ENCODE assay signal across 23 cellular contexts in the genomic region with DNA sequence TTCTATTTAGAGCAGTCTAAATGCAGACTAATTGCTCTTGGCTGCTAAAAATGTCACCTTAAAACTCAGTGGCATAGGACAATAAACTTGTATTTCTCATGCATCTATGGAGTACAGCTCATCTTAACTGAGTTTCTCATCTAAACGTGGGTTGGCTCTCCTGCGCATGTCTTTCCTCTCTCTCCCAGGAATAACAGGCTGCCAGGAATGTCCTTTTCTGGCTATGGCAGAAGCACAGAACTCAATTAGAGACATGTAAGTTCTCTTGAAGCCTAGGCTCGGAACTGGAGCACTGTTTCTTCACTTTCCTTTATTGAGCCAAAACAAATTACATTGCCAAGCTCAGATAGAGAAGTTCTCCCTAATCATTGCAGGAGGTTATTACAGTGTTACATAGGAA.
"Had no signal": no experiment of that assay in that cellular context is flagged by ENCODE, and none has a peak within 500 bp of the region (broad histone marks: within the 10 kb centered on the region; RNA-seq: fewer than 3 reads in every experiment).

No MANE protein-coding gene starts in this region.

- DNase-seq: colonic mucosa; dermis blood vessel endothelial cell; effector memory CD4-positive, alpha-beta T cell; foreskin keratinocyte; left colon; natural killer cell; pancreas; retina; sigmoid colon; stimulated activated CD4-positive, alpha-beta T cell treated with anti-CD3 and anti-CD28 coated beads, Interleukin-2, amount 100 ng/mL, for 24 hours; stimulated activated CD4-positive, alpha-beta T cell treated with anti-CD3 and anti-CD28 coated beads, Interleukin-4, amount 100 ng/mL, for 24 hours; stimulated activated naive CD4-positive, alpha-beta T cell treated with Interleukin-2 at 50 U/mL for 16 hours; substantia nigra; transverse colon; upper lobe of right lung; uterus had no signal

- H3K4me3 ChIP-seq: colonic mucosa, esophagus muscularis mucosa, gastroesophageal sphincter, heart left ventricle, hepatocyte, lung, pancreas, sigmoid colon, transverse colon, upper lobe of right lung, uterus had no signal

- H3K4me1 ChIP-seq: colonic mucosa, pancreas, transverse colon, upper lobe of right lung, uterus had no signal

- H3K27ac Mint-ChIP-seq: memory B cell; natural killer cell; stimulated activated effector memory CD8-positive, alpha-beta T cell treated with anti-CD3 and anti-CD28 coated beads, Interleukin-12 subunit alpha, Interleukin-12 subunit beta, amount 100 ng/mL, for 72 hours had no signal

- H3K36me3 ChIP-seq: colonic mucosa, esophagus muscularis mucosa, gastroesophageal sphincter, heart left ventricle, pancreas, sigmoid colon, transverse colon, upper lobe of right lung, uterus had no signal

- H3K27ac ChIP-seq: colonic mucosa, esophagus muscularis mucosa, foreskin keratinocyte, gastroesophageal sphincter, heart left ventricle, hepatocyte, pancreas, sigmoid colon, transverse colon, upper lobe of right lung, uterus had no signal

- H3K4me1 Mint-ChIP-seq: memory B cell; natural killer cell; stimulated activated effector memory CD8-positive, alpha-beta T cell treated with anti-CD3 and anti-CD28 coated beads, Interleukin-12 subunit alpha, Interleukin-12 subunit beta, amount 100 ng/mL, for 72 hours had no signal

- H3K27me3 ChIP-seq: colonic mucosa, esophagus muscularis mucosa, foreskin keratinocyte, gastroesophageal sphincter, heart left ventricle, pancreas, sigmoid colon, transverse colon, upper lobe of right lung, uterus had no signal

- H3K9me3 ChIP-seq: colonic mucosa, esophagus muscularis mucosa, gastroesophageal sphincter, heart left ventricle, pancreas, sigmoid colon, transverse colon, upper lobe of right lung, uterus had no signal

- H3K27me3 Mint-ChIP-seq: memory B cell had no signal

- H3K4me3 Mint-ChIP-seq: memory B cell; natural killer cell; stimulated activated effector memory CD8-positive, alpha-beta T cell treated with anti-CD3 and anti-CD28 coated beads, Interleukin-12 subunit alpha, Interleukin-12 subunit beta, amount 100 ng/mL, for 72 hours had no signal

- ATAC-seq: gastroesophageal sphincter; left colon; natural killer cell; pancreas; stimulated activated effector memory CD8-positive, alpha-beta T cell treated with anti-CD3 and anti-CD28 coated beads, Interleukin-12 subunit alpha, Interleukin-12 subunit beta, amount 100 ng/mL, for 72 hours; upper lobe of right lung had no signal
